In the genomic region with DNA sequence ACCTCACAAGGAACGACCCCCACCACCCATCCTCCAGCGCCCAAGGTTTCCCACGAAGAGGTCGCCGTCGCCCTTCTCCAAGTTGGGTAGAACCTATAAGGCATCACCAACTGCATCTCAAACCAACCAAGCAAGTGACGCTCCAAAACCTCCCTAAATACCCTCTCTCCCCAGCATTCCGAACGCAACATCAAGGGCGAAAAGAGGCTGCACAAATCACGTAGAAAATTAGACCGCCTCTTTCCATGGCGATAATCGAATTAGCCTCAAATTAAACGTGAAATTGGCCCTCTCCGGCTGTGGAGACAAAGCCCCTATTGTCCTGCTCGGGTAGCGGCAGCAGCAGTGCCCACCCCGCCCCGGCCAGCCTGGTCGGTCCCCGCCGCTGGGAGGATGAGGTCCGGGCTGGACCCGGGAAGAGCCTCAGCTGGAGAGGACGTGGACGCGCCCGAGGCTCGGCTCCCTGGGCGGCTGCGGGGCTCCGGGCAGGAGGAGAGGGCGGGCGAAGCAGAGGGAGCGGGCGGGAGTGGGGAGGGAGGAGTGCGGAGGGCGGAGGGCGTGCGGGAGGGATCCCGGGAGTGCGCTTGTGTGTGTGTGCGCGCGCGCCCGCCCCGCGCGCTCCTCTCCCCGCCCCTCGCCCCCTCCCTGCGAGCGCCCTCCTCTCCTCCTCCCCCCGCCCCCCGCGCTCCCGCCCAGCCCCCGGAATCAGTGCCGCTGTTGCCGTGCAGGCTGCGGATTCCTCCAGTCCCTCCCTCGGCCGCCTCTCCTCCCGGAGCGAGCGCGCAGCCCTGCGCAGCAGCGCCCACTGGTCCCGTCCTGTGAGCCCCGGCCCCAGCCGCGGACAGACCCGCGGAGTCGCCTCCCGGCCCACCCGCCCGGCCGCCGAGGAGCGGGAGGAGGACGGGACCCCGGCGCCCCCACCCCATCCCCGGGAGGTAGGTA, we compare ENCODE assay signal across 8 cellular contexts. TPM values are rescaled to one million over a fixed set of nuclear protein-coding genes. Genes with fewer than 3 reads are reported as not detected.
A peak's percentile ranks its signal among the peaks of the same experiment; 100 is the strongest.
DNase-seq lines count a peak whose midpoint lies in the region; ATAC-seq and TF ChIP-seq lines count a peak whose summit lies in the region.

SPTBN1 (plus strand) TSS at position 744 of the 942 bp plus-strand sequence. CDS start 70,092 bp downstream, outside the sequence.

- peak within 1 kb of the TSS; percentile 86 for H3K4me2 ChIP-seq in DND-41 (ENCODE audit: insufficient read depth, low read length)

- POLR2A ChIA-PET in HEK293 (lab: Yijun Ruan, JAX): no interaction called here

- H3K27me3 ChIP-seq in DND-41 (ENCODE audit: insufficient read depth, low read length, poor library complexity) (no peaks in the 10 kb centered on the region), esophagus (ENCODE audit: control insufficient read depth in 1 of 2, insufficient read depth in 2 of 2, low read length in 2 of 2) (no peaks in the 10 kb centered on the region), thoracic aorta (replicated peaks; ENCODE audit: insufficient read depth) (no peaks in the 10 kb centered on the region)

- CTCF ChIA-PET in HEK293 (lab: Yijun Ruan, JAX): interaction anchor here (0.6 kb wide), 1 partner anchor 248 kb away, joined by 3 read pairs; no protein-coding TSS in a partner anchor
- CTCF ChIA-PET in activated CD8-positive, alpha-beta memory T cell treated with anti-CD3 and anti-CD28 coated beads, Interleukin-2, amount 10 ng/mL, durations not matched to agents 7 days and 5 days (lab: Charles Lee): no interaction called here

- H3K9me3 ChIP-seq in DND-41 (ENCODE audit: insufficient read depth, low read length, severe bottlenecking): no peaks in the 10 kb centered on the region
- H3K9me3 ChIP-seq in HEK293 (ENCODE audit: control insufficient read depth, insufficient read depth, low read depth, low read length): no peaks in the 10 kb centered on the region
- H3K9me3 ChIP-seq in esophagus (ENCODE audit: control insufficient read depth in 2 of 2, insufficient read depth in 1 of 2, low read depth in 1 of 2, low read length in 1 of 2): no peaks in the 10 kb centered on the region
- no peaks in the 10 kb centered on the region for H3K9me3 ChIP-seq in thoracic aorta

- no peaks in the 10 kb centered on the region for H3K79me2 ChIP-seq in DND-41 (ENCODE audit: insufficient read depth, low read length)

- H3K4me1 ChIP-seq in DND-41 (ENCODE audit: insufficient read depth, low read length) (peaks cover 24% of the 10 kb centered on the region), HEK293 (ENCODE audit: control insufficient read depth, insufficient read depth, low read length) (peaks cover 11% of the 10 kb centered on the region), esophagus (ENCODE audit: control insufficient read depth in 2 of 2, insufficient read depth in 2 of 2, low read length in 1 of 2) (peaks cover 3% of the 10 kb centered on the region in 2 donors), thoracic aorta (ENCODE audit: control insufficient read depth in 1 of 2, low read depth in 2 of 2) (peaks cover 7 to 34% of the 10 kb centered on the region in 2 donors)

- no peak within 1 kb of the TSS for H3K27ac Mint-ChIP-seq in activated CD8-positive, alpha-beta memory T cell treated with anti-CD3 and anti-CD28 coated beads, Interleukin-2, amount 10 ng/mL, durations not matched to agents 7 days and 5 days

- peaks cover 17% of the 10 kb centered on the region for H3K4me1 Mint-ChIP-seq in activated CD8-positive, alpha-beta memory T cell treated with anti-CD3 and anti-CD28 coated beads, Interleukin-2, amount 10 ng/mL, durations not matched to agents 7 days and 5 days

- no peak within 1 kb of the TSS for H3K27ac ChIP-seq in DND-41 (ENCODE audit: low read length)
- H3K27ac ChIP-seq in HEK293 (ENCODE audit: extremely low read depth, low read depth, low read length): peak within 1 kb of the TSS; percentile 88
- peak within 1 kb of the TSS; percentile 75 to 83 for H3K27ac ChIP-seq in esophagus (ENCODE audit: low read depth in 2 of 2, low read length in 1 of 2)
- H3K27ac ChIP-seq in thoracic aorta: peak within 1 kb of the TSS; percentile 97

- 1 to 2% methylated on average over 51 to 77 of the region's 88 CpGs for WGBS in esophagus, 2 donors

- ATAC-seq in DND-41 (ENCODE audit: insufficient read depth, low read depth): peak; percentile 73
- peak; percentile 49 for ATAC-seq in activated CD8-positive, alpha-beta memory T cell treated with anti-CD3 and anti-CD28 coated beads, Interleukin-2, amount 10 ng/mL, durations not matched to agents 7 days and 5 days
- ATAC-seq in thoracic aorta (ENCODE audit: insufficient number of reproducible peaks, low FRiP score, low read depth): peak; percentile 70

- peak within 1 kb of the TSS; percentile 53 for H3K9ac ChIP-seq in DND-41 (ENCODE audit: low read depth, low read length)

- H3K27me3 Mint-ChIP-seq in activated CD8-positive, alpha-beta memory T cell treated with anti-CD3 and anti-CD28 coated beads, Interleukin-2, amount 10 ng/mL, durations not matched to agents 7 days and 5 days: peaks cover 57% of the 10 kb centered on the region

- H3K4me3 ChIP-seq in DND-41 (ENCODE audit: low read depth in 1 of 2, low read length in 2 of 2): peak within 1 kb of the TSS; percentile 24 to 72; a peak in 3 of 4 replicates
- H3K4me3 ChIP-seq in HEK293 (ENCODE audit: low read depth, low read length): peak within 1 kb of the TSS; percentile 83
- H3K4me3 ChIP-seq in esophagus (ENCODE audit: low read depth in 1 of 2, low read length in 2 of 2): peak within 1 kb of the TSS; percentile 68 to 80
- H3K4me3 ChIP-seq in thoracic aorta: peak within 1 kb of the TSS; percentile 82

- H3K36me3 Mint-ChIP-seq in activated CD8-positive, alpha-beta memory T cell treated with anti-CD3 and anti-CD28 coated beads, Interleukin-2, amount 10 ng/mL, durations not matched to agents 7 days and 5 days: no peaks in the 10 kb centered on the region

- H3K9me3 Mint-ChIP-seq in activated CD8-positive, alpha-beta memory T cell treated with anti-CD3 and anti-CD28 coated beads, Interleukin-2, amount 10 ng/mL, durations not matched to agents 7 days and 5 days (ENCODE audit: low read depth): no peaks in the 10 kb centered on the region

- DNase-seq in DND-41 (peak; percentile 75), NCI-H2227 treated with DMSO at 0.1 percent for 48 hours (lab: John Stamatoyannopoulos, UW) (peak; percentile 85), midbrain (lab: John Stamatoyannopoulos, UW) (peak; percentile 93), thoracic aorta (ENCODE audit: low spot score) (peak; percentile 64), RPMI8226 (no peak)
- no peak for DNase-seq in activated CD8-positive, alpha-beta memory T cell treated with anti-CD3 and anti-CD28 coated beads, Interleukin-2, amount 10 ng/mL, durations not matched to agents 7 days and 5 days

- H3K36me3 ChIP-seq in DND-41 (ENCODE audit: insufficient read depth, low read length) (no peaks in the 10 kb centered on the region; the same call in 1 of the 2 replicates), HEK293 (ENCODE audit: control insufficient read depth in 2 of 2, insufficient read depth in 1 of 2, low read length in 2 of 2) (no peaks in the 10 kb centered on the region; a peak in 1 of 3 replicates), esophagus (ENCODE audit: control insufficient read depth in 2 of 2, insufficient read depth in 2 of 2, low read length in 1 of 2) (no peaks in the 10 kb centered on the region), thoracic aorta (no peaks in the 10 kb centered on the region)

- peak within 1 kb of the TSS; percentile 77 for H3K4me3 Mint-ChIP-seq in activated CD8-positive, alpha-beta memory T cell treated with anti-CD3 and anti-CD28 coated beads, Interleukin-2, amount 10 ng/mL, durations not matched to agents 7 days and 5 days

- no peaks in the 10 kb centered on the region for H4K20me1 ChIP-seq in DND-41 (ENCODE audit: insufficient read depth, low read length)

- TF ChIP-seq CTCF in DND-41 (IDR thresholded peaks at IDR 0.05; ENCODE audit: borderline replicate concordance, extremely low read depth, low read length, poor library complexity, severe bottlenecking) (no peak), HEK293 (tag by site-specific recombination; IDR thresholded peaks at IDR 0.05) (0 out of 2 replicates have a peak, but pooled peaks have one; percentile 11), thoracic aorta (IDR thresholded peaks at IDR 0.05) (no peak)

- peak within 1 kb of the TSS; percentile 84 for H2AFZ ChIP-seq in DND-41 (ENCODE audit: low read depth, low read length)

TF ChIP-seq in HEK293, 187 proteins besides CTCF, POLR2A, EP300 and RAD21 (continues in another document):
- TF ChIP-seq ZBTB20 (tag by site-specific recombination; IDR thresholded peaks at IDR 0.05) (peak; percentile 87), KLF9 (tag by site-specific recombination; IDR thresholded peaks at IDR 0.05; ENCODE audit: low read depth) (peak; percentile 64), ZNF585B (tag by site-specific recombination; IDR thresholded peaks at IDR 0.05) (no peak), ZNF416 (tag by site-specific recombination; IDR thresholded peaks at IDR 0.05) (no peak), ZNF677 (tag by site-specific recombination; IDR thresholded peaks at IDR 0.05) (no peak), KLF10 (tag by site-specific recombination; IDR thresholded peaks at IDR 0.05) (no peak), ZNF777 (tag by site-specific recombination; IDR thresholded peaks at IDR 0.05; ENCODE audit: borderline replicate concordance) (0 out of 2 replicates have a peak, but pooled peaks have one; percentile 11), ZNF133 (tag by site-specific recombination; IDR thresholded peaks at IDR 0.05) (no peak), SP3 (tag by site-specific recombination; IDR thresholded peaks at IDR 0.05) (peak; percentile 90)
- TF ChIP-seq, protein P1, sequence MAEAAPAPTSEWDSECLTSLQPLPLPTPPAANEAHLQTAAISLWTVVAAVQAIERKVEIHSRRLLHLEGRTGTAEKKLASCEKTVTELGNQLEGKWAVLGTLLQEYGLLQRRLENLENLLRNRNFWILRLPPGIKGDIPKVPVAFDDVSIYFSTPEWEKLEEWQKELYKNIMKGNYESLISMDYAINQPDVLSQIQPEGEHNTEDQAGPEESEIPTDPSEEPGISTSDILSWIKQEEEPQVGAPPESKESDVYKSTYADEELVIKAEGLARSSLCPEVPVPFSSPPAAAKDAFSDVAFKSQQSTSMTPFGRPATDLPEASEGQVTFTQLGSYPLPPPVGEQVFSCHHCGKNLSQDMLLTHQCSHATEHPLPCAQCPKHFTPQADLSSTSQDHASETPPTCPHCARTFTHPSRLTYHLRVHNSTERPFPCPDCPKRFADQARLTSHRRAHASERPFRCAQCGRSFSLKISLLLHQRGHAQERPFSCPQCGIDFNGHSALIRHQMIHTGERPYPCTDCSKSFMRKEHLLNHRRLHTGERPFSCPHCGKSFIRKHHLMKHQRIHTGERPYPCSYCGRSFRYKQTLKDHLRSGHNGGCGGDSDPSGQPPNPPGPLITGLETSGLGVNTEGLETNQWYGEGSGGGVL (tag by site-specific recombination; IDR thresholded peaks at IDR 0.05): peak; percentile 96

RNA-seq across cellular contexts. Expression of gene SPTBN1, which starts in this region (rescaled TPM):
- total RNA-seq in activated CD8-positive, alpha-beta memory T cell treated with anti-CD3 and anti-CD28 coated beads, Interleukin-2, amount 10 ng/mL, durations not matched to agents 7 days and 5 days: 100 to 1,000 TPM in 1 of 2 experiments, 10 to 100 TPM in 1; 82.9 to 109 TPM
- polyA plus RNA-seq in esophagus: 10 to 100 TPM; 19.7 to 24.1 TPM
- 100 to 1,000 TPM; 415 to 524 TPM for total RNA-seq in thoracic aorta

Comparison
In these comparisons a context has a peak if more than half of its experiments do, and no peak if none do; other contexts are left out.
1. DNase-seq: peak in DND-41 (single experiment), NCI-H2227 treated with DMSO at 0.1 percent for 48 hours (single experiment), midbrain (single experiment) and thoracic aorta (single experiment); none in activated CD8-positive, alpha-beta memory T cell treated with anti-CD3 and anti-CD28 coated beads, Interleukin-2, amount 10 ng/mL, durations not matched to agents 7 days and 5 days (single experiment) and RPMI8226 (single experiment).
2. Peak in every context shown above with its lines, with median percentiles within 50 percentile points of each other: ATAC-seq and H3K4me3 ChIP-seq.